ENCODE assay signal across 11 cellular contexts in the genomic region with DNA sequence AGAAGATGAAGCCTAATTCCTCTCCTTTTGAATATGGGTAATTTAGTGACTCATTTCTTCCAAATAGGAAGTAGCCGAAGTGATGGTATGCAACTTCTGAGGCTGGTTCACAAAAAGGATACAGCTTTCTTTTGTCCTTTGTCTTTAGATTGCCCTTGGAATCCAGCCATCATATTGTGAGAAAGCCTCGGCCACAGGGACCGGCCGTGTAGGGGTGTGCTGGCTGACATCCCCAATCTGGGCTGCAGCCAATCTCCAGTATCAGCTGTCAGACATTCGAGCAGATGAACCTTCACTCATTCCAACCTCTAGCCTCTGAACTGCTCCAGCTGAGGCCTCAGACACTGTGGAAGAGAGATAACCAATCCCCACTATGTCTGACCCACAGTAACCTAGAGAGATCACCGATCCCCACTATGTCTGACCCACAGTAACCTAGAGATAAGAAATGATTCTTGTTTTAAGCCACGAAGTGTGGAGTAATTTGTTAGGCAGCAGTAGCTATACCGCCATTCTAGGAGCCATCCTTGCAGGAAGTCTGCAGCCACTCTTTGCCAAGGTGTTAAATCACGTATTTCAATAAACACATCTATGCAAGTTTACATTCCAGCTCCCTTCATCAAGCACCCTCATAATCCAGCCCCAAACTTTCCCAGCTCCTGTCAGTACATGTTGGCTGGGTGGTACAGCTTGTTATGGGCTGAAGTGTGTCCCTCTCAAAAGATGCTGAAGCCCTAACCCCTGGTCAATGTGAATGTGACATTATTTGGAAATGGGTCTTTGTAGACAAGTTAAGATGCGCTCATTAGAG. TPM values are rescaled to one million over a fixed set of nuclear protein-coding genes. Genes with fewer than 3 reads are reported as not detected.
DNase-seq lines count a peak whose midpoint lies in the region; ATAC-seq, FAIRE-seq and TF ChIP-seq lines count a peak whose summit lies in the region.
"Had no signal": no experiment of that assay in that cellular context is flagged by ENCODE, and none has a peak within 500 bp of the region (broad histone marks: within the 10 kb centered on the region; RNA-seq: fewer than 3 reads in every experiment).

No MANE protein-coding gene starts in this region.

- peak overlapping the region; percentile 53 for H3K27ac Mint-ChIP-seq in astrocyte (ENCODE audit: unreplicated experiment)
- peak overlapping the region; percentile 13 to 98 (median 72) for H3K27ac Mint-ChIP-seq in immature natural killer cell

- H3K27me3 ChIP-seq in heart left ventricle, result no peaks in the 10 kb centered on the region
- H3K27me3 ChIP-seq in astrocyte (ENCODE audit: insufficient read depth, low read length), result no peaks in the 10 kb centered on the region
- H3K27me3 ChIP-seq in testis, result no peaks in the 10 kb centered on the region
- H3K27me3 ChIP-seq in hepatocyte, result no peaks in the 10 kb centered on the region
- H3K27me3 ChIP-seq: BLaER1 had no signal

- TF ChIP-seq CTCF in heart left ventricle (IDR thresholded peaks at IDR 0.05) (no peak), astrocyte (IDR thresholded peaks at IDR 0.05; ENCODE audit: insufficient read depth, low read depth, low read length) (no peak), testis (IDR thresholded peaks at IDR 0.05) (no peak), hepatocyte (IDR thresholded peaks at IDR 0.05; ENCODE audit: poor library complexity) (no peak)

- H4K20me1 ChIP-seq in astrocyte (ENCODE audit: insufficient read depth, low read length) (peaks cover 13% of the 10 kb centered on the region), hepatocyte (ENCODE audit: insufficient read depth, poor library complexity, severe bottlenecking) (no peaks in the 10 kb centered on the region)

- peak overlapping the region; percentile 20 for H3K9ac ChIP-seq in astrocyte (ENCODE audit: low read length)
- H3K9ac ChIP-seq: BLaER1 had no signal

- H3K4me3 Mint-ChIP-seq in astrocyte (ENCODE audit: unreplicated experiment) (peak overlapping the region; percentile 17), immature natural killer cell (peak overlapping the region in 4 of 5 donors; percentile 45 to 91 (median 70))

- no peaks in the 10 kb centered on the region for H3K27me3 Mint-ChIP-seq in astrocyte (ENCODE audit: low read depth, unreplicated experiment)
- peaks cover 0 to 4% (median 0%) of the 10 kb centered on the region in 3 donors for H3K27me3 Mint-ChIP-seq in immature natural killer cell (ENCODE audit: low read depth in 3 of 3)

- peak in 4 of 5 donors; percentile 36 to 67 (median 48) for DNase-seq in heart left ventricle
- no peak for DNase-seq in cardiac septum (ENCODE audit: low spot score)
- peak; percentile 79 for DNase-seq in astrocyte (ENCODE audit: low read depth)
- DNase-seq in immature natural killer cell, result no peak
- peak; percentile 83 for DNase-seq in testis
- no peak for DNase-seq in NCI-H524 treated with DMSO at 0.1 percent for 48 hours (lab: John Stamatoyannopoulos, UW)
- no peak for DNase-seq in stimulated activated CD4-positive, alpha-beta T cell treated with anti-CD3 and anti-CD28 coated beads, Interleukin-4, amount 100 ng/mL, for 24 hours
- no peak for DNase-seq in hepatocyte (ENCODE audit: low spot score)
- DNase-seq: stimulated activated CD4-positive, alpha-beta T cell treated with anti-CD3 and anti-CD28 coated beads, Interleukin-2, amount 100 ng/mL, for 24 hours; WERI-Rb-1 had no signal

- no peaks in the 10 kb centered on the region for H3K9me3 Mint-ChIP-seq in astrocyte (ENCODE audit: unreplicated experiment)
- H3K9me3 Mint-ChIP-seq in immature natural killer cell, result no peaks in the 10 kb centered on the region

- H3K9me3 ChIP-seq in heart left ventricle (no peaks in the 10 kb centered on the region), astrocyte (ENCODE audit: insufficient read depth, low read depth, low read length) (no peaks in the 10 kb centered on the region), testis (no peaks in the 10 kb centered on the region), hepatocyte (ENCODE audit: low read depth) (no peaks in the 10 kb centered on the region)

- H3K4me1 ChIP-seq in heart left ventricle (peaks cover 3 to 61% (median 40%) of the 10 kb centered on the region in 12 donors), astrocyte (ENCODE audit: insufficient read depth, low read length) (peaks cover 32% of the 10 kb centered on the region), testis (peaks cover 46% of the 10 kb centered on the region), hepatocyte (ENCODE audit: insufficient read depth) (peaks cover 9% of the 10 kb centered on the region)

- TF ChIP-seq POLR2A in heart left ventricle (IDR thresholded peaks at IDR 0.05) (no peak), testis (IDR thresholded peaks at IDR 0.05) (no peak)

- peaks cover 41% of the 10 kb centered on the region for H3K79me2 ChIP-seq in astrocyte (ENCODE audit: insufficient read depth, low read length)
- peaks cover 58% of the 10 kb centered on the region for H3K79me2 ChIP-seq in hepatocyte

- peak in 1 of 4 donors; percentile 2 for ATAC-seq in heart left ventricle

- H3K36me3 Mint-ChIP-seq in astrocyte (ENCODE audit: low read depth, unreplicated experiment) (peaks cover 7% of the 10 kb centered on the region), immature natural killer cell (peaks cover 4 to 13% (median 11%) of the 10 kb centered on the region in 3 donors)

- 18 to 26% (median 21%) methylated on average over 9 to 10 of the region's 10 CpGs for WGBS in heart left ventricle, 4 donors
- 53 to 56% methylated on average over 10 of the region's 10 CpGs for WGBS in testis, 2 donors
- 89% methylated on average over 10 of the region's 10 CpGs for WGBS in hepatocyte (ENCODE audit: low lambda C conversion rate, missing lambda C conversion rate)

- H3K27ac ChIP-seq in heart left ventricle (peak overlapping the region in 10 of 12 donors; percentile 1 to 97 (median 47)), astrocyte (ENCODE audit: low read depth, low read length) (peak overlapping the region; percentile 27), testis (peak overlapping the region in 1 of 2 donors; percentile 15), hepatocyte (no peak overlapping the region)
- H3K27ac ChIP-seq: BLaER1, WERI-Rb-1 had no signal

- no peaks in the 10 kb centered on the region for H3K9me2 ChIP-seq in hepatocyte (replicated peaks; ENCODE audit: insufficient read depth)

- peaks cover 18% of the 10 kb centered on the region for H3K4me1 Mint-ChIP-seq in astrocyte (ENCODE audit: low read depth, unreplicated experiment)
- H3K4me1 Mint-ChIP-seq in immature natural killer cell, result peaks cover 36 to 69% of the 10 kb centered on the region in 2 donors

- intact Hi-C loops in heart left ventricle (cut with DNase I), result no loop called here
- intact Hi-C loops in cardiac septum (cut with DNase I), result no loop called here
- intact Hi-C loops in testis (cut with DNase I; ENCODE audit: low total_unique reads), result no loop called here

- peak overlapping the region; percentile 6 for H2AFZ ChIP-seq in astrocyte (ENCODE audit: low read depth, low read length)
- H2AFZ ChIP-seq in hepatocyte, result no peak overlapping the region

- FAIRE-seq in astrocyte (lab: Jason Lieb, UNC), result no peak

- H3K4me3 ChIP-seq in heart left ventricle (no peak overlapping the region), astrocyte (ENCODE audit: insufficient read depth, low read depth, low read length) (no peak overlapping the region), testis (no peak overlapping the region), hepatocyte (no peak overlapping the region)
- H3K4me3 ChIP-seq: BLaER1 had no signal

- H3K36me3 ChIP-seq in heart left ventricle, result peaks cover 0 to 7% (median 0%) of the 10 kb centered on the region in 9 donors
- H3K36me3 ChIP-seq in astrocyte (ENCODE audit: insufficient read depth, low read length), result no peaks in the 10 kb centered on the region
- no peaks in the 10 kb centered on the region for H3K36me3 ChIP-seq in testis (ENCODE audit: low read depth, missing control alignments)
- no peaks in the 10 kb centered on the region for H3K36me3 ChIP-seq in hepatocyte (replicated peaks; ENCODE audit: insufficient read depth, low read depth)

- peak overlapping the region; percentile 61 for H3K4me2 ChIP-seq in astrocyte (ENCODE audit: low read length)
- no peak overlapping the region for H3K4me2 ChIP-seq in hepatocyte

RNA-seq across cellular contexts. Expression of a gene that starts 2.9 kb away (rescaled TPM):
- total RNA-seq in heart left ventricle, result 10 to 100 TPM; 17.1 to 31.9 (median 22.6) TPM
- polyA plus RNA-seq in heart left ventricle, result 10 to 100 TPM; 13.4 to 26.3 TPM
- 38.9 TPM for total RNA-seq in cardiac septum
- total RNA-seq in astrocyte, result 33.0 and 35.4 TPM in 2 replicates
- 10 to 100 TPM; 23.1 to 64.8 (median 26.9) TPM for polyA plus RNA-seq in immature natural killer cell
- 100 to 1,000 TPM in 1 of 2 donors, 10 to 100 TPM in 1; 94.3 to 104 TPM for total RNA-seq in testis
- polyA plus RNA-seq in testis (ENCODE audit: insufficient read depth, low read depth, low replicate concordance), result 42.5 TPM
- total RNA-seq in hepatocyte, result 22.7 and 24.6 TPM in 2 replicates
- polyA plus RNA-seq in hepatocyte, result 16.7 and 19.8 TPM in 2 replicates

Comparison
In these comparisons a context has a peak if more than half of its experiments do, and no peak if none do; other contexts are left out.
1. DNase-seq: peak in heart left ventricle (4 of 5), astrocyte (single experiment) and testis (single experiment); none in cardiac septum (single experiment), immature natural killer cell (0 of 3), NCI-H524 treated with DMSO at 0.1 percent for 48 hours (single experiment), stimulated activated CD4-positive, alpha-beta T cell treated with anti-CD3 and anti-CD28 coated beads, Interleukin-4, amount 100 ng/mL, for 24 hours (single experiment) and hepatocyte (single experiment).